ENCODE assay signal across 12 cellular contexts in genomic region chr7:134874407-134874806, GRCh38.
DNase-seq lines count a peak whose midpoint lies in the region; ATAC-seq and TF ChIP-seq lines count a peak whose summit lies in the region.
"Had no signal": no experiment of that assay in that cellular context is flagged by ENCODE, and none has a peak within 500 bp of the region (broad histone marks: within the 10 kb centered on the region; RNA-seq: fewer than 3 reads in every experiment).

No MANE protein-coding gene starts in this region.

- H3K4me3 Mint-ChIP-seq in WTC11 = no peak overlapping the region
- H3K4me3 Mint-ChIP-seq in mesothelial cell of epicardium = no peak overlapping the region
- H3K4me3 Mint-ChIP-seq in immature natural killer cell = no peak overlapping the region

- no peak for DNase-seq in WTC11 (ENCODE audit: low spot score)
- DNase-seq in mesothelial cell of epicardium (ENCODE audit: low spot score in 2 of 2, unreplicated experiment in 2 of 2) = no peak
- no peak for DNase-seq in thoracic aorta (ENCODE audit: low spot score)
- no peak for DNase-seq in activated T-cell treated with anti-CD3 and anti-CD28 coated beads, Interleukin-2, amount 50 U/mL, for 48 hours
- DNase-seq in NCI-H2227 treated with DMSO at 0.1 percent for 48 hours (lab: John Stamatoyannopoulos, UW) = no peak
- no peak for DNase-seq in right atrium auricular region (ENCODE audit: low spot score)
- no peak for DNase-seq in immature natural killer cell
- DNase-seq: Calu3, KG1, NCI-H1048, NCI-H446 had no signal

- H3K27ac Mint-ChIP-seq in WTC11 = peak overlapping the region; percentile 68
- peak overlapping the region; percentile 55 for H3K27ac Mint-ChIP-seq in mesothelial cell of epicardium
- H3K27ac Mint-ChIP-seq in immature natural killer cell = no peak overlapping the region

- no peaks in the 10 kb centered on the region for H3K9me3 Mint-ChIP-seq in WTC11
- no peaks in the 10 kb centered on the region for H3K9me3 Mint-ChIP-seq in mesothelial cell of epicardium
- H3K9me3 Mint-ChIP-seq in immature natural killer cell = no peaks in the 10 kb centered on the region

- H3K9ac ChIP-seq in BLaER1 treated with 17β-estradiol and CSF1 and Interleukin-3, amounts not matched to agents 10 nM and 100 nM = peak overlapping the region in 9 of 11 experiments; percentile 19 to 56 (median 36); a peak in 10 of 22 replicates

- peaks cover 37 to 56% (median 53%) of the 10 kb centered on the region in 10 experiments for H3K4me1 ChIP-seq in BLaER1 treated with 17β-estradiol and CSF1 and Interleukin-3, amounts not matched to agents 10 nM and 100 nM
- peaks cover 62 to 98% of the 10 kb centered on the region in 2 donors for H3K4me1 ChIP-seq in thoracic aorta (ENCODE audit: control insufficient read depth in 1 of 2, low read depth in 2 of 2)
- H3K4me1 ChIP-seq in right atrium auricular region = peaks cover 0 to 47% of the 10 kb centered on the region in 2 donors

- no peaks in the 10 kb centered on the region for H4K20me1 ChIP-seq in BLaER1 treated with 17β-estradiol and CSF1 and Interleukin-3, amounts not matched to agents 10 nM and 100 nM

- H3K27ac ChIP-seq in BLaER1 treated with 17β-estradiol and CSF1 and Interleukin-3, amounts not matched to agents 10 nM and 100 nM = peak overlapping the region in 9 of 11 experiments; percentile 10 to 78 (median 68); a peak in 17 of 22 replicates
- H3K27ac ChIP-seq in thoracic aorta (peak overlapping the region; percentile 60 to 74), right atrium auricular region (no peak overlapping the region)

- H3K36me3 Mint-ChIP-seq in WTC11 = peaks cover under 1% of the 10 kb centered on the region; the same call in 1 of the 2 replicates
- H3K36me3 Mint-ChIP-seq in mesothelial cell of epicardium = peaks cover 14% of the 10 kb centered on the region
- H3K36me3 Mint-ChIP-seq in immature natural killer cell = no peaks in the 10 kb centered on the region

- H3K4me1 Mint-ChIP-seq in WTC11 (peaks cover 13% of the 10 kb centered on the region), mesothelial cell of epicardium (peaks cover 21% of the 10 kb centered on the region), immature natural killer cell (no peaks in the 10 kb centered on the region)

- ATAC-seq in WTC11 (no peak), thoracic aorta (ENCODE audit: insufficient number of reproducible peaks, low FRiP score, low read depth) (no peak)

- peaks cover 0 to 29% (median 5%) of the 10 kb centered on the region in 11 experiments; a peak in 8 of 22 replicates for H3K36me3 ChIP-seq in BLaER1 treated with 17β-estradiol and CSF1 and Interleukin-3, amounts not matched to agents 10 nM and 100 nM
- H3K36me3 ChIP-seq in thoracic aorta (peaks cover 5% of the 10 kb centered on the region), right atrium auricular region (peaks cover 29% of the 10 kb centered on the region)

- CTCF ChIA-PET in WTC11 (lab: Charles Lee) = interaction anchor here (1.0 kb wide), 1 partner anchor 112 kb away, joined by 3 read pairs; the partner anchor contains the start of gene AGBL3

- TF ChIP-seq CTCF in WTC11 (IDR thresholded peaks at IDR 0.05) = no peak
- no peak for TF ChIP-seq CTCF in mesothelial cell of epicardium (IDR thresholded peaks at IDR 0.05; ENCODE audit: unreplicated experiment)
- no peak for TF ChIP-seq CTCF in thoracic aorta (IDR thresholded peaks at IDR 0.05)
- no peak for TF ChIP-seq CTCF in right atrium auricular region (IDR thresholded peaks at IDR 0.05)

- peak overlapping the region in 2 of 10 experiments; percentile 29 to 31; a peak in 1 of 20 replicates for H3K4me3 ChIP-seq in BLaER1 treated with 17β-estradiol and CSF1 and Interleukin-3, amounts not matched to agents 10 nM and 100 nM
- H3K4me3 ChIP-seq in thoracic aorta (peak overlapping the region; percentile 35), right atrium auricular region (no peak overlapping the region)

- H3K9me3 ChIP-seq in BLaER1 treated with 17β-estradiol and CSF1 and Interleukin-3, amounts not matched to agents 10 nM and 100 nM (replicated peaks in 1 of 11) = peaks cover 0 to 30% (median 10%) of the 10 kb centered on the region in 11 experiments; a peak in 9 of 22 replicates
- no peaks in the 10 kb centered on the region for H3K9me3 ChIP-seq in thoracic aorta
- no peaks in the 10 kb centered on the region for H3K9me3 ChIP-seq in right atrium auricular region

- peak overlapping the region; percentile 55 to 89 (median 80) for H3K4me2 ChIP-seq in BLaER1 treated with 17β-estradiol and CSF1 and Interleukin-3, amounts not matched to agents 10 nM and 100 nM

- H3K27me3 Mint-ChIP-seq in WTC11 (ENCODE audit: low read depth) (no peaks in the 10 kb centered on the region), mesothelial cell of epicardium (ENCODE audit: low read depth) (no peaks in the 10 kb centered on the region), immature natural killer cell (ENCODE audit: low read depth in 3 of 3) (peaks cover 1 to 8% (median 3%) of the 10 kb centered on the region in 3 donors)

- no peaks in the 10 kb centered on the region for H3K27me3 ChIP-seq in BLaER1 treated with 17β-estradiol and CSF1 and Interleukin-3, amounts not matched to agents 10 nM and 100 nM
- H3K27me3 ChIP-seq in thoracic aorta (replicated peaks; ENCODE audit: insufficient read depth) (no peaks in the 10 kb centered on the region), right atrium auricular region (no peaks in the 10 kb centered on the region)

- POLR2A ChIA-PET in WTC11 (lab: Charles Lee) = no interaction called here

TF ChIP-seq in WTC11, 78 proteins besides CTCF, POLR2A, EP300 and RAD21:
- no peak for TF ChIP-seq HMGXB4 (CRISPR knock-in tag; IDR thresholded peaks at IDR 0.05)

Comparison
In these comparisons a context has a peak if more than half of its experiments do, and no peak if none do; other contexts are left out.
1. H3K27ac ChIP-seq: peak in BLaER1 treated with 17β-estradiol and CSF1 and Interleukin-3, amounts not matched to agents 10 nM and 100 nM (9 of 11) and thoracic aorta (2 of 2); none in right atrium auricular region (0 of 2).
2. H3K27ac Mint-ChIP-seq: peak in WTC11 (single experiment) and mesothelial cell of epicardium (single experiment); none in immature natural killer cell (0 of 6).